29 cellular contexts compared by ENCODE assay signal in the genomic region with DNA sequence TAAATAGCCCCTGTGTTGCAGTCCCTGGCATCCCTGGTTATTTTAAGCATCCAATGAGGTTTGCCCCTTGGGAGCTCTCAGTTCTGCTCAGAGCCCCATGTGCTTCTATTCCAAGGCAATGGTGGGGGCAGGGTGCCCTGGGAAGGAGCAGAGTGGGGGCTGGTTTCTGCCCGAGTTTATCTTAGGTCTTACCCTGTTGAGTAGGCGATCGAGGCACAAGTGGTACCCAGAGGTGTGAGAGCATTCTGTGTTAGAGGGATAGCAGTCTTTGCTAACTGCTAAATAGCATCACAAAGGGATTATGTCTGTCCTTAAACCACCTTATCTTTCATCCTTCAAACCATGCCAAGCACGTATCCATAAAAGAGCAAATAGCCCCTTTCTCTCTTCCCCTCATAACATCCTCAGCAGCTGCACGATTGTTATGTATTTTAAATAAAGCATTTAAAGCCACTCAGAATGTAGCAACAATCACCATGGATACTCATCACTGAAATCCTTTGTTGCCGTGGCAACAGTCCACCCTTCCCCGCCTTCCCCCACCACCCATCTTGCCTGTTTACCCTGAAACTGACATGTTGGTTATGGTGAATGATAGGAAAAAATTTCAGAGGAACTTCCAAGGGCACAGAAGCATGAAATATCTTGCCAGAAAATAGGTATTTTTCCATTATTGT.
DNase-seq lines count a peak whose midpoint lies in the region; ATAC-seq, FAIRE-seq and TF ChIP-seq lines count a peak whose summit lies in the region.
"Had no signal": no experiment of that assay in that cellular context is flagged by ENCODE, and none has a peak within 500 bp of the region (broad histone marks: within the 10 kb centered on the region; RNA-seq: fewer than 3 reads in every experiment).

No MANE protein-coding gene starts in this region.

- TF ChIP-seq CTCF in left lung (IDR thresholded peaks at IDR 0.05), result no peak

- H3K9me3 Mint-ChIP-seq in activated CD4-positive, alpha-beta T cell treated with anti-CD3 and anti-CD28 coated beads, Interleukin-2, amount 10 ng/mL, durations not matched to agents 24 days and 14 days, result no peaks in the 10 kb centered on the region
- H3K9me3 Mint-ChIP-seq: activated CD4-positive, alpha-beta memory T cell treated with anti-CD3 and anti-CD28 coated beads for 36 hours; activated naive CD4-positive, alpha-beta T cell treated with anti-CD3 and anti-CD28 coated beads for 36 hours had no signal

- no peaks in the 10 kb centered on the region for H3K36me3 ChIP-seq in left lung
- H3K36me3 ChIP-seq: esophagus squamous epithelium, Peyer's patch had no signal

- H3K9me3 ChIP-seq in left lung, result no peaks in the 10 kb centered on the region
- H3K9me3 ChIP-seq: Caco-2, esophagus squamous epithelium, Peyer's patch had no signal

- intact Hi-C loops in activated CD4-positive, alpha-beta T cell treated with anti-CD3 and anti-CD28 coated beads, Interleukin-2, amount 10 ng/mL, durations not matched to agents 24 days and 14 days (cut with micrococcal nuclease), result no loop called here
- intact Hi-C loops in left lung (cut with DNase I), result no loop called here

- no peaks in the 10 kb centered on the region for H3K4me1 Mint-ChIP-seq in activated CD4-positive, alpha-beta T cell treated with anti-CD3 and anti-CD28 coated beads, Interleukin-2, amount 10 ng/mL, durations not matched to agents 24 days and 14 days
- H3K4me1 Mint-ChIP-seq: naive thymus-derived CD8-positive, alpha-beta T cell; stimulated activated naive B cell treated with anti-CD40 and anti-IgM and Interleukin-4, amounts not matched to agents 10 μg/mL and 1 μg/mL and 100 μg/mL, for 72 hours had no signal

- DNase-seq in DMS 273 (lab: John Stamatoyannopoulos, UW; ENCODE audit: unreplicated experiment), result peak; percentile 15
- no peak for DNase-seq in DMS 273 treated with DMSO at 0.1 percent for 48 hours (lab: John Stamatoyannopoulos, UW)
- DNase-seq in NCI-H1694 (lab: John Stamatoyannopoulos, UW), result peak; percentile 26
- DNase-seq in caudate nucleus (lab: John Stamatoyannopoulos, UW), result peak in 27 of 61 donors; percentile 1 to 70 (median 12)
- peak; percentile 7 for DNase-seq in occipital lobe (lab: John Stamatoyannopoulos, UW)
- no peak for DNase-seq in activated CD4-positive, alpha-beta T cell treated with anti-CD3 and anti-CD28 coated beads, Interleukin-2, amount 10 ng/mL, durations not matched to agents 24 days and 14 days
- DNase-seq in left lung, result no peak
- no peak for DNase-seq in frontal cortex (ENCODE audit: low spot score in 2 of 2)
- DNase-seq: activated CD4-positive, alpha-beta memory T cell treated with anti-CD3 and anti-CD28 coated beads for 36 hours; activated CD4-positive, CD25-positive, alpha-beta regulatory T cell treated with anti-CD3 and anti-CD28 coated beads, Interleukin-2, amount 50 U/mL, for 72 hours; activated CD8-positive, alpha-beta memory T cell treated with anti-CD3 and anti-CD28 coated beads, Interleukin-2, amount 50 U/mL, for 48 hours; activated naive CD4-positive, alpha-beta T cell treated with anti-CD3 and anti-CD28 coated beads for 36 hours; Caco-2; esophagus squamous epithelium; foreskin keratinocyte; GOT3; kidney glomerular epithelial cell; naive thymus-derived CD8-positive, alpha-beta T cell; NCI-H1048; NCI-H2081; NCI-H526; Peyer's patch; SHP77; stimulated activated naive B cell treated with anti-CD40 and anti-IgM and Interleukin-4, amounts not matched to agents 10 μg/mL and 1 μg/mL and 100 μg/mL, for 72 hours; substantia nigra; T-helper 2 cell had no signal

- H3K4me3 Mint-ChIP-seq in activated CD4-positive, alpha-beta T cell treated with anti-CD3 and anti-CD28 coated beads, Interleukin-2, amount 10 ng/mL, durations not matched to agents 24 days and 14 days, result no peak overlapping the region
- H3K4me3 Mint-ChIP-seq: activated CD4-positive, alpha-beta memory T cell treated with anti-CD3 and anti-CD28 coated beads for 36 hours; activated naive CD4-positive, alpha-beta T cell treated with anti-CD3 and anti-CD28 coated beads for 36 hours; naive thymus-derived CD8-positive, alpha-beta T cell; stimulated activated naive B cell treated with anti-CD40 and anti-IgM and Interleukin-4, amounts not matched to agents 10 μg/mL and 1 μg/mL and 100 μg/mL, for 72 hours had no signal

- H3K27me3 Mint-ChIP-seq in activated CD4-positive, alpha-beta T cell treated with anti-CD3 and anti-CD28 coated beads, Interleukin-2, amount 10 ng/mL, durations not matched to agents 24 days and 14 days, result peaks cover 4% of the 10 kb centered on the region

- ATAC-seq in left lung, result no peak
- ATAC-seq: foreskin keratinocyte; naive thymus-derived CD8-positive, alpha-beta T cell; stimulated activated naive B cell treated with anti-CD40 and anti-IgM and Interleukin-4, amounts not matched to agents 10 μg/mL and 1 μg/mL and 100 μg/mL, for 72 hours had no signal

- no peak overlapping the region for H3K4me3 ChIP-seq in left lung
- H3K4me3 ChIP-seq: esophagus squamous epithelium, lung, Peyer's patch had no signal

- FAIRE-seq in frontal cortex (lab: Jason Lieb, UNC), result no peak

- peak overlapping the region; percentile 70 for H3K27ac ChIP-seq in caudate nucleus (ENCODE audit: low read depth, low read length)
- H3K27ac ChIP-seq in left lung, result no peak overlapping the region
- H3K27ac ChIP-seq: 22Rv1, C4-2B, esophagus squamous epithelium, foreskin keratinocyte, Peyer's patch had no signal

- no peaks in the 10 kb centered on the region for H3K4me1 ChIP-seq in left lung
- H3K4me1 ChIP-seq: Caco-2, esophagus squamous epithelium, foreskin keratinocyte, Peyer's patch had no signal

- H3K27me3 ChIP-seq in left lung, result no peaks in the 10 kb centered on the region
- H3K27me3 ChIP-seq: foreskin keratinocyte, Peyer's patch had no signal

- H3K36me3 Mint-ChIP-seq in activated CD4-positive, alpha-beta T cell treated with anti-CD3 and anti-CD28 coated beads, Interleukin-2, amount 10 ng/mL, durations not matched to agents 24 days and 14 days (ENCODE audit: low read depth), result no peaks in the 10 kb centered on the region
- H3K36me3 Mint-ChIP-seq: activated CD4-positive, alpha-beta memory T cell treated with anti-CD3 and anti-CD28 coated beads for 36 hours had no signal

- no peak overlapping the region for H3K27ac Mint-ChIP-seq in activated CD4-positive, alpha-beta T cell treated with anti-CD3 and anti-CD28 coated beads, Interleukin-2, amount 10 ng/mL, durations not matched to agents 24 days and 14 days
- H3K27ac Mint-ChIP-seq: activated CD4-positive, alpha-beta memory T cell treated with anti-CD3 and anti-CD28 coated beads for 36 hours; activated naive CD4-positive, alpha-beta T cell treated with anti-CD3 and anti-CD28 coated beads for 36 hours; naive thymus-derived CD8-positive, alpha-beta T cell; stimulated activated naive B cell treated with anti-CD40 and anti-IgM and Interleukin-4, amounts not matched to agents 10 μg/mL and 1 μg/mL and 100 μg/mL, for 72 hours had no signal

Comparison
In these comparisons a context has a peak if more than half of its experiments do, and no peak if none do; other contexts are left out.
1. DNase-seq: peak in DMS 273 (single experiment), NCI-H1694 (single experiment) and occipital lobe (single experiment); none in DMS 273 treated with DMSO at 0.1 percent for 48 hours (single experiment), activated CD4-positive, alpha-beta T cell treated with anti-CD3 and anti-CD28 coated beads, Interleukin-2, amount 10 ng/mL, durations not matched to agents 24 days and 14 days (single experiment), left lung (0 of 2) and frontal cortex (0 of 2).